ENCODE assay signal across 25 cellular contexts in genomic region chr12:111256629-111257434, GRCh38.
DNase-seq lines count a peak whose midpoint lies in the region; ATAC-seq, FAIRE-seq and TF ChIP-seq lines count a peak whose summit lies in the region.
"Had no signal": no experiment of that assay in that cellular context is flagged by ENCODE, and none has a peak within 500 bp of the region (broad histone marks: within the 10 kb centered on the region; RNA-seq: fewer than 3 reads in every experiment).

No MANE protein-coding gene starts in this region.

- 81 to 100% methylated on average over 1 to 10 of the region's 10 CpGs for WGBS in H1 (ENCODE audit: extremely low coverage in 1 of 2, insufficient coverage in 1 of 2, insufficient read length in 1 of 2, insufficient replicate concordance in 2 of 2, low coverage in 1 of 2, low lambda C conversion rate in 2 of 2, missing lambda C conversion rate in 1 of 2), 2 experiments

- no peak for FAIRE-seq in H1 (lab: Jason Lieb, UNC)
- FAIRE-seq: GM12891, H54, RCC 7860 had no signal

- no peak overlapping the region for H4K5ac ChIP-seq in H1 (ENCODE audit: insufficient read length, low read depth, low read length)

- H3K4me2 ChIP-seq in PC-3 (ENCODE audit: low read length) (no peak overlapping the region), H1 (ENCODE audit: insufficient read depth in 1 of 2, low read depth in 2 of 2, low read length in 2 of 2) (no peak overlapping the region)

- H3K56ac ChIP-seq in H1 (replicated peaks; ENCODE audit: insufficient read length, low read depth, low read length) = no peak overlapping the region

- H2BK15ac ChIP-seq in H1 (ENCODE audit: low read length) = no peak overlapping the region

- TF ChIP-seq CTCF in HEK293 (tag by site-specific recombination; IDR thresholded peaks at IDR 0.05) (no peak), PC-3 (conservative IDR thresholded peaks at IDR 0.05; ENCODE audit: low read depth, low read length) (no peak), H1 (IDR thresholded peaks at IDR 0.05; ENCODE audit: control extremely low read depth in 1 of 3, insufficient read depth in 1 of 3, low read depth in 1 of 3, low read length in 3 of 3) (no peak)

- H3K79me2 ChIP-seq in PC-3 (ENCODE audit: low read length) = no peaks in the 10 kb centered on the region
- no peaks in the 10 kb centered on the region for H3K79me2 ChIP-seq in H1 (ENCODE audit: control insufficient read depth in 1 of 2, insufficient read depth in 2 of 2, low read length in 2 of 2)

- H3K27ac ChIP-seq in HEK293 (ENCODE audit: extremely low read depth, low read depth, low read length) = no peak overlapping the region
- no peak overlapping the region for H3K27ac ChIP-seq in PC-3 (ENCODE audit: low read length)
- no peak overlapping the region for H3K27ac ChIP-seq in H1 (ENCODE audit: low read depth, low read length)
- H3K27ac ChIP-seq: C4-2B, SK-N-MC had no signal

- TF ChIP-seq RAD21 in H1 (IDR thresholded peaks at IDR 0.05 in 1 of 2, conservative IDR thresholded peaks at IDR 0.05 in 1 of 2; ENCODE audit: low read depth in 2 of 2, low read length in 2 of 2) = no peak

- no peak overlapping the region for H2BK12ac ChIP-seq in H1 (ENCODE audit: low read depth, low read length)

- H3K9me2 ChIP-seq in PC-3 (replicated peaks; ENCODE audit: low read length) = no peaks in the 10 kb centered on the region

- H3F3A ChIP-seq in PC-3 (ENCODE audit: low read length, unreplicated experiment) = no peaks in the 10 kb centered on the region

- H4K8ac ChIP-seq in H1 (ENCODE audit: extremely low read depth, insufficient read depth, low read length) = no peak overlapping the region

- H3K9ac ChIP-seq in PC-3 (ENCODE audit: low read length) (no peak overlapping the region), H1 (replicated peaks in 1 of 4; ENCODE audit: extremely low read depth in 1 of 4, low read depth in 3 of 4, low read length in 3 of 4) (no peak overlapping the region)

- no peaks in the 10 kb centered on the region for H3K36me3 ChIP-seq in HEK293 (ENCODE audit: control insufficient read depth in 2 of 2, insufficient read depth in 1 of 2, low read length in 2 of 2)
- no peaks in the 10 kb centered on the region for H3K36me3 ChIP-seq in PC-3 (ENCODE audit: low read depth, low read length)
- H3K36me3 ChIP-seq in H1 (ENCODE audit: control insufficient read depth in 2 of 4, insufficient read depth in 4 of 4, low read length in 3 of 4) = no peaks in the 10 kb centered on the region
- H3K36me3 ChIP-seq: MG63 had no signal

- H3K9me3 ChIP-seq in HEK293 (ENCODE audit: control insufficient read depth, insufficient read depth, low read depth, low read length) = no peaks in the 10 kb centered on the region
- H3K9me3 ChIP-seq in PC-3 (ENCODE audit: low read length) = no peaks in the 10 kb centered on the region
- no peaks in the 10 kb centered on the region for H3K9me3 ChIP-seq in H1 (ENCODE audit: insufficient read depth in 2 of 2, low read depth in 1 of 2, low read length in 1 of 2)
- H3K9me3 ChIP-seq: Caco-2, MG63 had no signal

- H3K4me3 ChIP-seq in HEK293 (ENCODE audit: low read depth, low read length) (no peak overlapping the region), PC-3 (ENCODE audit: low read length) (no peak overlapping the region), H1 (ENCODE audit: extremely low read depth in 1 of 4, insufficient read depth in 2 of 4, low read depth in 3 of 4, low read length in 4 of 4) (no peak overlapping the region)
- H3K4me3 ChIP-seq: MG63, SK-N-MC had no signal

- H2BK5ac ChIP-seq in H1 (ENCODE audit: low read depth, low read length) = no peak overlapping the region

- no peak overlapping the region for H2AFZ ChIP-seq in PC-3 (ENCODE audit: low read length)
- H2AFZ ChIP-seq in H1 (ENCODE audit: low read length) = no peak overlapping the region

- CTCF ChIA-PET in HEK293 (lab: Yijun Ruan, JAX) = interaction anchor here (0.5 to 0.7 kb wide), 2 partner anchors 39 to 1404 kb away, joined by 3 to 7 read pairs; no protein-coding TSS in a partner anchor
- CTCF ChIA-PET in PC-3 (lab: Charles Lee) = no interaction called here
- CTCF ChIA-PET in H1 (lab: Charles Lee; ENCODE audit: partially characterized antibody) = interaction anchor here (0.7 to 11.8 kb wide), 6 partner anchors 10 to 58 kb away, joined by 3 to 82 read pairs (median 24); no protein-coding TSS in a partner anchor

- POLR2A ChIA-PET in HEK293 (lab: Yijun Ruan, JAX) = no interaction called here
- POLR2A ChIA-PET in PC-3 (lab: Charles Lee; ENCODE audit: unreplicated experiment) = interaction anchor here (0.6 kb wide), 1 partner anchor 10 kb away, joined by 3 read pairs; no protein-coding TSS in a partner anchor
- POLR2A ChIA-PET in H1 (lab: Charles Lee; ENCODE audit: partially characterized antibody) = interaction anchor here (0.7 kb wide), 2 partner anchors 22 to 29 kb away, joined by 3 read pairs; no protein-coding TSS in a partner anchor

- BruUV-seq in PC-3 (replicated peaks; lab: Mats Ljungman, UMichigan) = no TSS peak

- peaks cover 6% of the 10 kb centered on the region; the same call in 1 of the 2 replicates for H3K27me3 ChIP-seq in PC-3 (ENCODE audit: low read length)
- H3K27me3 ChIP-seq in H1 (replicated peaks in 1 of 4; ENCODE audit: control insufficient read depth in 3 of 4, extremely low read depth in 1 of 4, insufficient read depth in 3 of 4, low read length in 3 of 4) = no peaks in the 10 kb centered on the region

- H3K79me1 ChIP-seq in H1 (ENCODE audit: low read depth, low read length) = no peaks in the 10 kb centered on the region

- H4K20me1 ChIP-seq in PC-3 (ENCODE audit: low read length) (no peaks in the 10 kb centered on the region), H1 (replicated peaks in 1 of 2; ENCODE audit: control insufficient read depth in 1 of 2, insufficient read depth in 2 of 2, low read length in 2 of 2) (peaks cover 0 to 1% of the 10 kb centered on the region in 2 experiments)

- H3K18ac ChIP-seq in H1 (ENCODE audit: extremely low read depth, low read length) = no peak overlapping the region

- H3K23ac ChIP-seq in H1 (ENCODE audit: insufficient read length) = no peak overlapping the region

- no peaks in the 10 kb centered on the region for H3K4me1 ChIP-seq in HEK293 (ENCODE audit: control insufficient read depth, insufficient read depth, low read length)
- no peaks in the 10 kb centered on the region for H3K4me1 ChIP-seq in PC-3 (ENCODE audit: insufficient read depth, low read length)
- H3K4me1 ChIP-seq in H1 (replicated peaks in 1 of 4; ENCODE audit: control insufficient read depth in 3 of 4, insufficient read depth in 4 of 4, low read length in 3 of 4) = no peaks in the 10 kb centered on the region
- H3K4me1 ChIP-seq: Caco-2 had no signal

- intact Hi-C loops in PC-3 (cut with micrococcal nuclease) = no loop called here

- H2BK20ac ChIP-seq in H1 (ENCODE audit: low read length) = no peak overlapping the region

- TF ChIP-seq POLR2A in H1 (IDR thresholded peaks at IDR 0.05; ENCODE audit: control extremely low read depth in 1 of 2, low read depth in 2 of 2, low read length in 2 of 2) = no peak

- peak; percentile 24; the same call in 1 of the 2 replicates for ATAC-seq in PC-3
- ATAC-seq: CD8-positive, alpha-beta T cell had no signal

- peak overlapping the region; percentile 82; the same call in 1 of the 2 replicates for H2AK5ac ChIP-seq in H1 (ENCODE audit: low read depth, low read length)

- H3K14ac ChIP-seq in H1 (ENCODE audit: insufficient read length) = no peak overlapping the region

- peak; percentile 26 for DNase-seq in NCI-H82 (lab: John Stamatoyannopoulos, UW)
- DNase-seq in NCI-H82 treated with DMSO at 0.1 percent for 48 hours (lab: John Stamatoyannopoulos, UW; ENCODE audit: unreplicated experiment) = no peak
- DNase-seq in PC-3 = no peak
- DNase-seq in H1 (ENCODE audit: low read depth in 1 of 2, low spot score in 2 of 2) = no peak
- DNase-seq in GM19240 (ENCODE audit: insufficient read length, low spot score) = no peak
- no peak for DNase-seq in activated naive CD4-positive, alpha-beta T cell treated with anti-CD3 and anti-CD28 coated beads, Interleukin-2, amount 50 U/mL, for 16 hours
- DNase-seq in germinal center (ENCODE audit: low spot score) = no peak
- DNase-seq: AML-193; Caco-2; CD8-positive, alpha-beta T cell; DMS79 treated with DMSO at 0.1 percent for 48 hours; GF-D8; KBM-7; MG63; NCI-H187; NCI-H2081 treated with DMSO at 0.1 percent for 48 hours; NCI-H446; NCI-H524 treated with DMSO at 0.1 percent for 48 hours; SIG-M5 had no signal

- H3K4ac ChIP-seq in H1 (replicated peaks; ENCODE audit: insufficient read length, low read depth, low read length) = no peak overlapping the region

- no peaks in the 10 kb centered on the region; the same call in 1 of the 2 replicates for H3K23me2 ChIP-seq in H1 (ENCODE audit: low read depth, low read length)

- no peak overlapping the region for H2BK120ac ChIP-seq in H1 (replicated peaks; ENCODE audit: low read depth, low read length)

- no peak overlapping the region for H4K91ac ChIP-seq in H1 (replicated peaks; ENCODE audit: insufficient read length, low read length)

- no peak for TF ChIP-seq EP300 in H1 (IDR thresholded peaks at IDR 0.05; ENCODE audit: borderline replicate concordance in 1 of 2, low read depth in 2 of 2, low read length in 2 of 2)

TF ChIP-seq in HEK293, 187 proteins besides CTCF, POLR2A, EP300 and RAD21 (continues in another document):
- TF ChIP-seq ZNF350 (tag by site-specific recombination; IDR thresholded peaks at IDR 0.05) (no peak), ZFHX2 (tag by site-specific recombination; conservative IDR thresholded peaks at IDR 0.05) (peak; percentile 87), ZNF670 (tag by site-specific recombination; IDR thresholded peaks at IDR 0.05; ENCODE audit: low read depth) (no peak)

TF ChIP-seq in H1, 55 proteins besides CTCF, POLR2A, EP300 and RAD21 (continues in another document):
- TF ChIP-seq SIRT6 (IDR thresholded peaks at IDR 0.05; ENCODE audit: low read length) (no peak), SAP30 (IDR thresholded peaks at IDR 0.05; ENCODE audit: insufficient read depth, insufficient replicate concordance, low read length) (no peak), SUZ12 (IDR thresholded peaks at IDR 0.05; ENCODE audit: low read length) (no peak), PHF8 (conservative IDR thresholded peaks at IDR 0.05; ENCODE audit: low read depth, low read length) (no peak), POLR2AphosphoS5 (IDR thresholded peaks at IDR 0.05; ENCODE audit: low read depth, low read length) (no peak)
- TF ChIP-seq, protein P1, sequence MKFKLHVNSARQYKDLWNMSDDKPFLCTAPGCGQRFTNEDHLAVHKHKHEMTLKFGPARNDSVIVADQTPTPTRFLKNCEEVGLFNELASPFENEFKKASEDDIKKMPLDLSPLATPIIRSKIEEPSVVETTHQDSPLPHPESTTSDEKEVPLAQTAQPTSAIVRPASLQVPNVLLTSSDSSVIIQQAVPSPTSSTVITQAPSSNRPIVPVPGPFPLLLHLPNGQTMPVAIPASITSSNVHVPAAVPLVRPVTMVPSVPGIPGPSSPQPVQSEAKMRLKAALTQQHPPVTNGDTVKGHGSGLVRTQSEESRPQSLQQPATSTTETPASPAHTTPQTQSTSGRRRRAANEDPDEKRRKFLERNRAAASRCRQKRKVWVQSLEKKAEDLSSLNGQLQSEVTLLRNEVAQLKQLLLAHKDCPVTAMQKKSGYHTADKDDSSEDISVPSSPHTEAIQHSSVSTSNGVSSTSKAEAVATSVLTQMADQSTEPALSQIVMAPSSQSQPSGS (IDR thresholded peaks at IDR 0.05; ENCODE audit: low read length) = no peak
